8 cellular contexts compared by ENCODE assay signal in the genomic region with DNA sequence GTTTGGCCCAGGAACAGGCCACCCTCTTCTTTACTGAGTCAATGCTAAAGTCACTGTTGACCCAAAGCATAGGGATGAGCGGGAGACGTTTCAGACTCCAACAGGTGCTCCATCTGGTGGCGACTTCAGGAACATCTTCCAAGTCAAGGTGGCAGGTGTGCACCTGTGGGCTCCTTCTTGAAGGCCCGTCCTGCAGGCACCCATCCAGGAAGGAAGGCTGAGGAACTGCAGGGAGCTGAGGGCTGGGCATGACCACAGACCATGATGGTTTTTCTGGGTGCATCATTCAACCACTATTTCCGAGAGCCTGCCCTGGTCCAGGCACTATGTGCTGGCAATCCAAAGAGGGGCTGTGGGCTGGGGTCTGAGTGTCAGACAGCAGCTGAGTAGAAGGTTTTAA.
DNase-seq lines count a peak whose midpoint lies in the region; ATAC-seq and TF ChIP-seq lines count a peak whose summit lies in the region.

No MANE protein-coding gene starts in this region.

- DNase-seq in A673 (ENCODE audit: low spot score) = peak; percentile 27
- peak; percentile 44 for DNase-seq in GM20000 (ENCODE audit: low spot score)
- DNase-seq in SK-N-DZ (ENCODE audit: low spot score) = peak; percentile 40
- DNase-seq in adrenal gland = peak; percentile 44 to 77 (median 58)
- DNase-seq in iPS DF 6.9 (ENCODE audit: low read depth, low spot score) = peak; percentile 70
- peak; percentile 20 to 37 for DNase-seq in stimulated activated CD4-positive, alpha-beta T cell treated with anti-CD3 and anti-CD28 coated beads, Interleukin-1b, Interleukin-23, amount 100 ng/mL, for 1 hour (ENCODE audit: low read depth in 2 of 2)
- DNase-seq in GM19240 (ENCODE audit: insufficient read length, low spot score) = no peak

- no peak for ATAC-seq in HG02623 (IDR thresholded peaks at IDR 0.05; ENCODE audit: unreplicated experiment)

- H3K27ac ChIP-seq in A673 (ENCODE audit: low read depth, low read length, poor library complexity, severe bottlenecking) (no peak overlapping the region), adrenal gland (peak overlapping the region in 1 of 5 donors; percentile 77), iPS DF 6.9 (ENCODE audit: low read length) (no peak overlapping the region)

- TF ChIP-seq POLR2A in adrenal gland (IDR thresholded peaks at IDR 0.05) = no peak

- H3K4me3 ChIP-seq in A673 (ENCODE audit: low read depth, low read length, poor library complexity, severe bottlenecking) (no peak overlapping the region), adrenal gland (no peak overlapping the region), iPS DF 6.9 (ENCODE audit: low read length) (no peak overlapping the region)

- no peaks in the 10 kb centered on the region for H3K4me1 ChIP-seq in A673 (ENCODE audit: insufficient read depth, low read length, poor library complexity, severe bottlenecking)
- H3K4me1 ChIP-seq in adrenal gland (replicated peaks in 1 of 2) = peaks cover 0 to 9% of the 10 kb centered on the region in 2 donors
- H3K4me1 ChIP-seq in iPS DF 6.9 (ENCODE audit: control insufficient read depth, insufficient read depth, low read length) = no peaks in the 10 kb centered on the region

- H3K27me3 ChIP-seq in A673 (replicated peaks; ENCODE audit: insufficient read depth, low read depth, low read length, poor library complexity) (no peaks in the 10 kb centered on the region), adrenal gland (no peaks in the 10 kb centered on the region), iPS DF 6.9 (ENCODE audit: control insufficient read depth, insufficient read depth, low read length) (no peaks in the 10 kb centered on the region)

- BruUV-seq in A673 (replicated peaks; lab: Mats Ljungman, UMichigan) = no TSS peak

- POLR2A ChIA-PET in A673 (lab: Charles Lee; ENCODE audit: low non-redundant PET) = no interaction called here

- CTCF ChIA-PET in A673 (lab: Charles Lee) = interaction anchor here (0.9 kb wide), 1 partner anchor 496 kb away, joined by 3 read pairs; no protein-coding TSS in a partner anchor

- H3K36me3 ChIP-seq in A673 (ENCODE audit: insufficient read depth, low read length, poor library complexity, severe bottlenecking) (no peaks in the 10 kb centered on the region), adrenal gland (replicated peaks in 1 of 2) (no peaks in the 10 kb centered on the region), iPS DF 6.9 (ENCODE audit: control insufficient read depth, insufficient read depth, low read length) (no peaks in the 10 kb centered on the region)

- peaks cover 29% of the 10 kb centered on the region for H3K9me3 ChIP-seq in A673 (ENCODE audit: low read depth, low read length, poor library complexity, severe bottlenecking)
- H3K9me3 ChIP-seq in adrenal gland (replicated peaks in 1 of 3) = peaks cover 0 to 24% (median 11%) of the 10 kb centered on the region in 3 donors
- H3K9me3 ChIP-seq in iPS DF 6.9 (ENCODE audit: control insufficient read depth, insufficient read depth, low read length) = no peaks in the 10 kb centered on the region

- TF ChIP-seq CTCF in A673 (conservative IDR thresholded peaks at IDR 0.05; ENCODE audit: low read depth, low read length) (peak; percentile 67), GM20000 (IDR thresholded peaks at IDR 0.05; ENCODE audit: extremely low read depth, missing control alignments) (peak; percentile 37), adrenal gland (IDR thresholded peaks at IDR 0.05) (peak; percentile 53 to 78 (median 63))

- intact Hi-C loops in A673 (cut with micrococcal nuclease; ENCODE audit: unreplicated experiment) = no loop called here
- intact Hi-C loops in adrenal gland (cut with DNase I) = loop anchor here in 1 of 2 donors (10.0 kb wide), 1 partner anchor 478 kb away; a partner anchor contains a TSS

- WGBS in adrenal gland, 4 donors = 30 to 38% (median 33%) methylated on average over 5 of the region's 5 CpGs
- no CpG with 5 or more reads among the region's 5 CpGs for WGBS in iPS DF 6.9 (ENCODE audit: insufficient coverage, insufficient read length)
